Comparison of ENCODE assay signal across 8 cellular contexts in the genomic region with DNA sequence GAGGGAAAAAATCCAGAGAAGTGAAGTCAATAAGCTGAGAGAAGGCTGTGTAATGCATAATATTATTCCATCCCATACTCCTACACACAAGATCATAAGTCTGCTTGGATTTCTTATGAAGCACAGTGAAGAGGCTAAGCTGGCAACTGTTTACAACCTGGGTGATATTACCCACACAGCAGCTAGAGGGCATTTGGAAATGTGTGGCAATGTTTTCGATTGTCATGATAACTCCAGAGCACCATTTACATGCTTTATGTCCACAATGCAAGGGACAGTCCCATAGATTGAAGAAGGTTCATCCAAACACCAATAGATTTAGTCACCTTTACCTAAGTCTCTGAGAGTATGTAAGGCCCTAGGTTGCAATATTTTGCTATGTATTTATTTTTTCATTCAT.
DNase-seq lines count a peak whose midpoint lies in the region; ATAC-seq, FAIRE-seq and TF ChIP-seq lines count a peak whose summit lies in the region.

No MANE protein-coding gene starts in this region.

- FAIRE-seq in GM19239 (lab: Jason Lieb, UNC), result peak; percentile 48

- H3K36me3 ChIP-seq in Panc1 (ENCODE audit: control insufficient read depth, insufficient read depth, low read length), result no peaks in the 10 kb centered on the region
- no peaks in the 10 kb centered on the region for H3K36me3 ChIP-seq in psoas muscle (ENCODE audit: insufficient read depth in 1 of 2, low read depth in 1 of 2)

- no peaks in the 10 kb centered on the region for H3K27me3 ChIP-seq in Panc1 (ENCODE audit: control insufficient read depth, insufficient read depth, low read length)
- no peaks in the 10 kb centered on the region for H3K27me3 ChIP-seq in psoas muscle (ENCODE audit: insufficient read depth in 3 of 3, low read length in 2 of 3)

- no peaks in the 10 kb centered on the region for H3K9me3 ChIP-seq in Panc1 (ENCODE audit: control insufficient read depth, insufficient read depth, low read depth, low read length)
- H3K9me3 ChIP-seq in psoas muscle, result no peaks in the 10 kb centered on the region

- intact Hi-C loops in Panc1 (cut with micrococcal nuclease; ENCODE audit: unreplicated experiment), result no loop called here
- intact Hi-C loops in psoas muscle (cut with DNase I), result no loop called here

- 77 to 97% (median 87%) methylated on average over 1 of the region's 1 CpG for WGBS in psoas muscle, 3 donors

- H3K27ac ChIP-seq in Panc1 (ENCODE audit: low read length), result no peak overlapping the region
- H3K27ac ChIP-seq in psoas muscle, result no peak overlapping the region

- no peak overlapping the region for H3K4me3 ChIP-seq in Panc1 (ENCODE audit: low read depth in 2 of 2, low read length in 2 of 2)
- H3K4me3 ChIP-seq in psoas muscle, result no peak overlapping the region

- CTCF ChIA-PET in Panc1 (lab: Charles Lee), result interaction anchor here (0.6 kb wide), 1 partner anchor 824 kb away, joined by 4 read pairs; no protein-coding TSS in a partner anchor

- no peaks in the 10 kb centered on the region for H3K4me1 ChIP-seq in Panc1 (ENCODE audit: control insufficient read depth, insufficient read depth, low read length)
- no peaks in the 10 kb centered on the region for H3K4me1 ChIP-seq in psoas muscle

- in situ Hi-C loops in Panc1 (cut with HindIII; ENCODE audit: low pct_unique_long_range_greater_than_20kb, low sequenced_read_pairs), result no loop called here

- ATAC-seq in Panc1 (no peak), GM19035 (IDR thresholded peaks at IDR 0.05; ENCODE audit: unreplicated experiment) (no peak), psoas muscle (no peak)

- no peak for DNase-seq in AG09319 (ENCODE audit: extremely low read depth, low read depth)
- no peak for DNase-seq in GM19239 (ENCODE audit: insufficient read length, low spot score)
- DNase-seq in Panc1 (ENCODE audit: low read depth, low spot score), result no peak
- peak; percentile 21 for DNase-seq in globus pallidus (ENCODE audit: low spot score)
- DNase-seq in NCI-H1092 (lab: John Stamatoyannopoulos, UW), result no peak
- DNase-seq in NCI-H2029 treated with DMSO at 0.1 percent for 48 hours (lab: John Stamatoyannopoulos, UW), result no peak
- DNase-seq in psoas muscle, result no peak

- TF ChIP-seq CTCF in AG09319 (IDR thresholded peaks at IDR 0.05; ENCODE audit: low read depth, low read length) (peak; percentile 6), Panc1 (IDR thresholded peaks at IDR 0.05) (peak; percentile 37; the same call in 1 of the 2 replicates), psoas muscle (IDR thresholded peaks at IDR 0.05) (no peak)

- BruUV-seq in Panc1 (replicated peaks; lab: Mats Ljungman, UMichigan), result no TSS peak

- POLR2A ChIA-PET in Panc1 (lab: Charles Lee), result interaction anchor here (0.6 kb wide), 1 partner anchor 641 kb away, joined by 3 read pairs; no protein-coding TSS in a partner anchor
